3 cellular contexts compared by ENCODE assay signal in genomic region chr9:30714389-30714788, GRCh38.
"Had no signal": no experiment of that assay in that cellular context is flagged by ENCODE, and none has a peak within 500 bp of the region (broad histone marks: within the 10 kb centered on the region; RNA-seq: fewer than 3 reads in every experiment).

No MANE protein-coding gene starts in this region.

- ATAC-seq: GM12878 had no signal

- DNase-seq: GDM1, GF-D8 had no signal

- H3K4me3 ChIP-seq: GM12878 had no signal
